In genomic region chrX:111098874-111099273, GRCh38 we compare ENCODE assay signal across 8 cellular contexts. TPM values are rescaled to one million over a fixed set of nuclear protein-coding genes. Genes with fewer than 3 reads are reported as not detected.
DNase-seq lines count a peak whose midpoint lies in the region; ATAC-seq and TF ChIP-seq lines count a peak whose summit lies in the region.

No MANE protein-coding gene starts in this region.

- H2AFZ ChIP-seq in DND-41 (ENCODE audit: low read depth, low read length), result no peak overlapping the region

- no peaks in the 10 kb centered on the region for H3K4me1 ChIP-seq in DND-41 (ENCODE audit: insufficient read depth, low read length)

- H3K36me3 Mint-ChIP-seq in chondrocyte (ENCODE audit: low read depth), result no peaks in the 10 kb centered on the region
- no peaks in the 10 kb centered on the region for H3K36me3 Mint-ChIP-seq in stimulated activated naive B cell treated with anti-CD40 and anti-IgM and Interleukin-4, amounts not matched to agents 10 μg/mL and 1 μg/mL and 100 μg/mL, for 72 hours

- no peak overlapping the region for H3K4me3 ChIP-seq in DND-41 (ENCODE audit: low read depth in 1 of 2, low read length in 2 of 2)

- ATAC-seq in DND-41 (ENCODE audit: insufficient read depth, low read depth), result peak; percentile 44; the same call in 1 of the 3 replicates
- ATAC-seq in GM21423 (IDR thresholded peaks at IDR 0.05; ENCODE audit: unreplicated experiment), result peak; percentile 64
- ATAC-seq in stimulated activated naive B cell treated with anti-CD40 and anti-IgM and Interleukin-4, amounts not matched to agents 10 μg/mL and 1 μg/mL and 100 μg/mL, for 72 hours (replicated peaks), result peak; percentile 75
- no peak for ATAC-seq in HG03460 (IDR thresholded peaks at IDR 0.05; ENCODE audit: unreplicated experiment)

- H3K9me3 Mint-ChIP-seq in chondrocyte (ENCODE audit: low read depth), result no peaks in the 10 kb centered on the region
- H3K9me3 Mint-ChIP-seq in stimulated activated naive B cell treated with anti-CD40 and anti-IgM and Interleukin-4, amounts not matched to agents 10 μg/mL and 1 μg/mL and 100 μg/mL, for 72 hours, result no peaks in the 10 kb centered on the region

- H3K4me2 ChIP-seq in DND-41 (ENCODE audit: insufficient read depth, low read length), result no peak overlapping the region

- TF ChIP-seq EP300 in Ishikawa (IDR thresholded peaks at IDR 0.05; ENCODE audit: borderline replicate concordance), result no peak

- no peak overlapping the region for H3K4me3 Mint-ChIP-seq in chondrocyte (ENCODE audit: unreplicated experiment)
- no peak overlapping the region for H3K4me3 Mint-ChIP-seq in stimulated activated naive B cell treated with anti-CD40 and anti-IgM and Interleukin-4, amounts not matched to agents 10 μg/mL and 1 μg/mL and 100 μg/mL, for 72 hours

- TF ChIP-seq CTCF in DND-41 (IDR thresholded peaks at IDR 0.05; ENCODE audit: borderline replicate concordance, extremely low read depth, low read length, poor library complexity, severe bottlenecking) (peak; percentile 61), chondrocyte (IDR thresholded peaks at IDR 0.05) (peak; percentile 71)

- H3K79me2 ChIP-seq in DND-41 (ENCODE audit: insufficient read depth, low read length), result no peaks in the 10 kb centered on the region

- peaks cover 6% of the 10 kb centered on the region for H3K4me1 Mint-ChIP-seq in chondrocyte (ENCODE audit: low read depth)
- H3K4me1 Mint-ChIP-seq in stimulated activated naive B cell treated with anti-CD40 and anti-IgM and Interleukin-4, amounts not matched to agents 10 μg/mL and 1 μg/mL and 100 μg/mL, for 72 hours, result peaks cover 11 to 14% of the 10 kb centered on the region in 2 donors

- no peak for TF ChIP-seq RAD21 in Ishikawa (IDR thresholded peaks at IDR 0.05; ENCODE audit: low read depth)

- no peaks in the 10 kb centered on the region for H3K36me3 ChIP-seq in DND-41 (ENCODE audit: insufficient read depth, low read length)

- no peaks in the 10 kb centered on the region for H3K27me3 ChIP-seq in DND-41 (ENCODE audit: insufficient read depth, low read length, poor library complexity)

- H3K27ac ChIP-seq in DND-41 (ENCODE audit: low read length), result no peak overlapping the region

- H3K9ac ChIP-seq in DND-41 (ENCODE audit: low read depth, low read length), result no peak overlapping the region

- H3K27me3 Mint-ChIP-seq in chondrocyte (ENCODE audit: low read depth), result peaks cover 31% of the 10 kb centered on the region
- H3K27me3 Mint-ChIP-seq in stimulated activated naive B cell treated with anti-CD40 and anti-IgM and Interleukin-4, amounts not matched to agents 10 μg/mL and 1 μg/mL and 100 μg/mL, for 72 hours, result peaks cover 29 to 48% of the 10 kb centered on the region in 2 donors

- DNase-seq in DND-41 (peak; percentile 41), chondrocyte (ENCODE audit: low spot score) (no peak), medulla oblongata (ENCODE audit: extremely low spot score) (peak; percentile 3)
- DNase-seq in activated CD4-positive, alpha-beta T cell treated with anti-CD3 and anti-CD28 coated beads for 1 hour, result peak; percentile 33
- peak; percentile 36 for DNase-seq in stimulated activated naive B cell treated with anti-CD40 and anti-IgM and Interleukin-4, amounts not matched to agents 10 μg/mL and 1 μg/mL and 100 μg/mL, for 72 hours

- H3K9me3 ChIP-seq in DND-41 (ENCODE audit: insufficient read depth, low read length, severe bottlenecking), result no peaks in the 10 kb centered on the region

- H4K20me1 ChIP-seq in DND-41 (ENCODE audit: insufficient read depth, low read length), result no peaks in the 10 kb centered on the region

- no peak overlapping the region for H3K27ac Mint-ChIP-seq in chondrocyte (ENCODE audit: unreplicated experiment)
- H3K27ac Mint-ChIP-seq in stimulated activated naive B cell treated with anti-CD40 and anti-IgM and Interleukin-4, amounts not matched to agents 10 μg/mL and 1 μg/mL and 100 μg/mL, for 72 hours, result no peak overlapping the region

TF ChIP-seq in Ishikawa, 13 proteins besides CTCF, POLR2A, EP300 and RAD21:
- TF ChIP-seq NFIC (IDR thresholded peaks at IDR 0.05) (0 out of 2 replicates have a peak, but pooled peaks have one; percentile 25), TAF1 (IDR thresholded peaks at IDR 0.05; ENCODE audit: low read depth) (no peak), TEAD4 (IDR thresholded peaks at IDR 0.05) (no peak)

RNA-seq across cellular contexts. Expression of gene PAK3, which starts 2.9 kb away (rescaled TPM):
- 0.27 to 0.46 TPM (median 0.41 TPM) in 3 replicates for total RNA-seq in chondrocyte
